1 cellular context compared by ENCODE assay signal in genomic region chr6:152386131-152386530, GRCh38.
TF ChIP-seq lines count a peak whose summit lies in the region.

No MANE protein-coding gene starts in this region.

TF ChIP-seq in HCT116, 20 proteins besides CTCF, POLR2A, EP300 and RAD21 (continued from another document):
- TF ChIP-seq ZBTB33 (IDR thresholded peaks at IDR 0.05; ENCODE audit: extremely low read depth, insufficient replicate concordance, low read length) (no peak), EGR1 (IDR thresholded peaks at IDR 0.05; ENCODE audit: low read depth) (no peak), MAX (IDR thresholded peaks at IDR 0.05) (no peak), FOSL1 (IDR thresholded peaks at IDR 0.05; ENCODE audit: low read depth) (no peak), ELF1 (IDR thresholded peaks at IDR 0.05; ENCODE audit: borderline replicate concordance, low read depth) (no peak)
